In the genomic region with DNA sequence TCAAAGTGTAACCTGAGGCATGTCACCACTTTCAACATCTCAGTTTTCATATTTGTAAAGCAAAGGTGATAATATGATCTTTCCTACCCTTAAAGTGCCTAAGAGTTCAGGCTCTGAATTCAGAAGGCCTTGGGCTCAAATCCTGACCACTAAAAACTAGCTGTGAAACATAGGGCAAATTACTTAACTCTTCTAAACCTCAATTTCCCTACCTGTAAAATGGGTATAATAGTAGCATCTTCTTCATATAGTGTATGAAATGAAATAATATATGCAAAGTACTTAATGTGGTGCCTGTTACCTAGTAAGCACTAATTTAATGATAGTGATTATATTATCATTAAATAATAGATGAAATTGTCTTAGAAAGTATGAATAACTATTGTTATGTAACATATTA, we compare ENCODE assay signal across 1 cellular context.
TF ChIP-seq lines count a peak whose summit lies in the region.

No MANE protein-coding gene starts in this region.

TF ChIP-seq in K562, 482 proteins besides CTCF, POLR2A, EP300 and RAD21 (continued from another document):
- TF ChIP-seq, protein P1, sequence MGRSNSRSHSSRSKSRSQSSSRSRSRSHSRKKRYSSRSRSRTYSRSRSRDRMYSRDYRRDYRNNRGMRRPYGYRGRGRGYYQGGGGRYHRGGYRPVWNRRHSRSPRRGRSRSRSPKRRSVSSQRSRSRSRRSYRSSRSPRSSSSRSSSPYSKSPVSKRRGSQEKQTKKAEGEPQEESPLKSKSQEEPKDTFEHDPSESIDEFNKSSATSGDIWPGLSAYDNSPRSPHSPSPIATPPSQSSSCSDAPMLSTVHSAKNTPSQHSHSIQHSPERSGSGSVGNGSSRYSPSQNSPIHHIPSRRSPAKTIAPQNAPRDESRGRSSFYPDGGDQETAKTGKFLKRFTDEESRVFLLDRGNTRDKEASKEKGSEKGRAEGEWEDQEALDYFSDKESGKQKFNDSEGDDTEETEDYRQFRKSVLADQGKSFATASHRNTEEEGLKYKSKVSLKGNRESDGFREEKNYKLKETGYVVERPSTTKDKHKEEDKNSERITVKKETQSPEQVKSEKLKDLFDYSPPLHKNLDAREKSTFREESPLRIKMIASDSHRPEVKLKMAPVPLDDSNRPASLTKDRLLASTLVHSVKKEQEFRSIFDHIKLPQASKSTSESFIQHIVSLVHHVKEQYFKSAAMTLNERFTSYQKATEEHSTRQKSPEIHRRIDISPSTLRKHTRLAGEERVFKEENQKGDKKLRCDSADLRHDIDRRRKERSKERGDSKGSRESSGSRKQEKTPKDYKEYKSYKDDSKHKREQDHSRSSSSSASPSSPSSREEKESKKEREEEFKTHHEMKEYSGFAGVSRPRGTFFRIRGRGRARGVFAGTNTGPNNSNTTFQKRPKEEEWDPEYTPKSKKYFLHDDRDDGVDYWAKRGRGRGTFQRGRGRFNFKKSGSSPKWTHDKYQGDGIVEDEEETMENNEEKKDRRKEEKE (IDR thresholded peaks at IDR 0.05; ENCODE audit: borderline replicate concordance in 1 of 2, control insufficient read depth in 1 of 2, low read depth in 2 of 2, low read length in 1 of 2): no peak
- TF ChIP-seq KDM1A (IDR thresholded peaks at IDR 0.05): peak; percentile 72 to 73
- no peak for TF ChIP-seq CAMTA2 (CRISPR knock-in tag; conservative IDR thresholded peaks at IDR 0.05)
- TF ChIP-seq MYC (IDR thresholded peaks at IDR 0.05; ENCODE audit: low read depth, low read length): no peak
- no peak for TF ChIP-seq MYC (CRISPR knock-in tag; IDR thresholded peaks at IDR 0.05; ENCODE audit: borderline replicate concordance, low read depth)
- TF ChIP-seq TAF1 (IDR thresholded peaks at IDR 0.05; ENCODE audit: control insufficient read depth, extremely low read depth, insufficient read depth, low read length, severe bottlenecking): no peak
- no peak for TF ChIP-seq POLR2B (IDR thresholded peaks at IDR 0.05; ENCODE audit: low read depth, partially characterized antibody)
- no peak for TF ChIP-seq POLR2AphosphoS2 (IDR thresholded peaks at IDR 0.05; ENCODE audit: low read length)
- no peak for TF ChIP-seq GTF2A2 (tag; IDR thresholded peaks at IDR 0.05)
- TF ChIP-seq RFX5 (IDR thresholded peaks at IDR 0.05; ENCODE audit: low read depth, low read length): no peak
- TF ChIP-seq SAFB (IDR thresholded peaks at IDR 0.05; ENCODE audit: borderline replicate concordance, low read depth, low read length): no peak
- TF ChIP-seq POLR2H (tag; IDR thresholded peaks at IDR 0.05; ENCODE audit: low read depth): no peak
- TF ChIP-seq ZNF280B (CRISPR knock-in tag; IDR thresholded peaks at IDR 0.05): no peak
- no peak for TF ChIP-seq SNRNP70 (optimal IDR thresholded peaks at IDR 0.05; ENCODE audit: low read depth, low read length)
- TF ChIP-seq ZNF274 (IDR thresholded peaks at IDR 0.05; ENCODE audit: borderline replicate concordance, low read depth, low read length): no peak
- TF ChIP-seq, protein P2, sequence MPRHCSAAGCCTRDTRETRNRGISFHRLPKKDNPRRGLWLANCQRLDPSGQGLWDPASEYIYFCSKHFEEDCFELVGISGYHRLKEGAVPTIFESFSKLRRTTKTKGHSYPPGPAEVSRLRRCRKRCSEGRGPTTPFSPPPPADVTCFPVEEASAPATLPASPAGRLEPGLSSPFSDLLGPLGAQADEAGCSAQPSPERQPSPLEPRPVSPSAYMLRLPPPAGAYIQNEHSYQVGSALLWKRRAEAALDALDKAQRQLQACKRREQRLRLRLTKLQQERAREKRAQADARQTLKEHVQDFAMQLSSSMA (CRISPR knock-in tag; IDR thresholded peaks at IDR 0.05): no peak
- no peak for TF ChIP-seq KLF6 (CRISPR knock-in tag; IDR thresholded peaks at IDR 0.05; ENCODE audit: borderline replicate concordance)
- no peak for TF ChIP-seq MBD2 (IDR thresholded peaks at IDR 0.05; ENCODE audit: borderline replicate concordance, low read depth)
- 0 out of 4 replicates have a peak, but pooled peaks of 1 of the 2 experiments have one; percentile 19 for TF ChIP-seq RCOR1 (IDR thresholded peaks at IDR 0.05; ENCODE audit: borderline replicate concordance in 1 of 2, low read depth in 2 of 2, low read length in 2 of 2)
